8 cellular contexts compared by ENCODE assay signal in genomic region chr3:138417559-138417982, GRCh38. TPM values are rescaled to one million over a fixed set of nuclear protein-coding genes. Genes with fewer than 3 reads are reported as not detected.
DNase-seq lines count a peak whose midpoint lies in the region; ATAC-seq and TF ChIP-seq lines count a peak whose summit lies in the region.

No MANE protein-coding gene starts in this region.

- H3K36me3 ChIP-seq in left lung = no peaks in the 10 kb centered on the region

- H3K4me3 Mint-ChIP-seq in chondrocyte (ENCODE audit: unreplicated experiment) = no peak overlapping the region

- no peaks in the 10 kb centered on the region for H3K9me3 ChIP-seq in left lung

- no peaks in the 10 kb centered on the region for H3K27me3 ChIP-seq in left lung

- peaks cover 0 to 6% of the 10 kb centered on the region in 2 donors for H3K4me1 ChIP-seq in left lung

- intact Hi-C loops in left lung (cut with DNase I) = loop anchor here in 1 of 2 donors (10.0 kb wide), 1 partner anchor 73 kb away; the partner anchor contains the start of gene MRAS

- TF ChIP-seq CTCF in AG09309 (IDR thresholded peaks at IDR 0.05; ENCODE audit: control insufficient read depth, insufficient read depth, low read depth, low read length, missing control alignments) = peak; percentile 98
- peak; percentile 91 for TF ChIP-seq CTCF in chondrocyte (IDR thresholded peaks at IDR 0.05)
- peak; percentile 92 to 94 for TF ChIP-seq CTCF in left lung (IDR thresholded peaks at IDR 0.05)

- no peak overlapping the region for H3K27ac Mint-ChIP-seq in chondrocyte (ENCODE audit: unreplicated experiment)

- DNase-seq in AG09309 (ENCODE audit: low read depth) = peak; percentile 40
- DNase-seq in NCI-H460 (ENCODE audit: extremely low read depth, low read depth) = peak; percentile 66
- DNase-seq in activated CD4-positive, alpha-beta T cell treated with anti-CD3 and anti-CD28 coated beads for 24 hours (ENCODE audit: low read depth in 2 of 2) = peak; percentile 48 to 59
- no peak for DNase-seq in chondrocyte (ENCODE audit: low spot score)
- peak; percentile 78 to 80 for DNase-seq in left lung
- DNase-seq in stimulated activated CD4-positive, alpha-beta T cell treated with anti-CD3 and anti-CD28 coated beads, Interleukin-4, amount 100 ng/mL, for 24 hours = peak; percentile 69

- H3K36me3 Mint-ChIP-seq in chondrocyte (ENCODE audit: low read depth) = no peaks in the 10 kb centered on the region

- H3K9me3 Mint-ChIP-seq in chondrocyte (ENCODE audit: low read depth) = peaks cover 3% of the 10 kb centered on the region

- H3K4me1 Mint-ChIP-seq in chondrocyte (ENCODE audit: low read depth) = peaks cover 8% of the 10 kb centered on the region

- H3K4me3 ChIP-seq in AG09309 (ENCODE audit: control insufficient read depth, low read depth, low read length) (no peak overlapping the region), left lung (no peak overlapping the region)

- no peaks in the 10 kb centered on the region for H3K27me3 Mint-ChIP-seq in chondrocyte (ENCODE audit: low read depth)

- ATAC-seq in GM18907 (IDR thresholded peaks at IDR 0.05; ENCODE audit: unreplicated experiment) (peak; percentile 82), HG03280 (IDR thresholded peaks at IDR 0.05; ENCODE audit: unreplicated experiment) (peak; percentile 84), left lung (peak; percentile 98)

- no peak overlapping the region for H3K27ac ChIP-seq in left lung

RNA-seq across cellular contexts. Expression of gene ESYT3, which starts 16.8 kb away (rescaled TPM):
- total RNA-seq in NCI-H460 (2014; rRNA removed; shearing (Covaris generic)) = 1.5 and 2.6 TPM in 2 replicates
- 6.9 and 8.0 TPM in 2 replicates for polyA plus RNA-seq in NCI-H460 (2014; cell fraction: nucleus; rRNA removed)
- total RNA-seq in chondrocyte (0.39 to 0.70 TPM (median 0.54 TPM) in 3 replicates), left lung (10 to 100 TPM; 24.5 to 44.4 TPM)
